ENCODE assay signal across 12 cellular contexts in genomic region chr6:3884007-3884745, GRCh38. TPM values are rescaled to one million over a fixed set of nuclear protein-coding genes. Genes with fewer than 3 reads are reported as not detected.
A peak's percentile ranks its signal among the peaks of the same experiment; 100 is the strongest.
DNase-seq lines count a peak whose midpoint lies in the region; ATAC-seq and TF ChIP-seq lines count a peak whose summit lies in the region.
"Had no signal": no experiment of that assay in that cellular context is flagged by ENCODE, and none has a peak within 500 bp of the region (broad histone marks: within the 10 kb centered on the region; RNA-seq: fewer than 3 reads in every experiment).

No MANE protein-coding gene starts in this region.

- 48% methylated on average over 6 of the region's 6 CpGs for WGBS in right cardiac atrium
- WGBS in right lobe of liver (ENCODE audit: insufficient coverage, low coverage, low lambda C conversion rate, missing lambda C conversion rate) = 29% methylated on average over 5 of the region's 6 CpGs

- H3K36me3 Mint-ChIP-seq in activated CD4-positive, alpha-beta memory T cell treated with anti-CD3 and anti-CD28 coated beads, Interleukin-2, amount 10 ng/mL, durations not matched to agents 7 days and 5 days (ENCODE audit: low read depth) = no peaks in the 10 kb centered on the region

- no peaks in the 10 kb centered on the region for H3K4me1 Mint-ChIP-seq in activated CD4-positive, alpha-beta memory T cell treated with anti-CD3 and anti-CD28 coated beads, Interleukin-2, amount 10 ng/mL, durations not matched to agents 7 days and 5 days
- H3K4me1 Mint-ChIP-seq: activated B cell treated with CpG ODN at 0.5 μM for 24 hours had no signal

- no peak for TF ChIP-seq POLR2A in right lobe of liver (IDR thresholded peaks at IDR 0.05)

- H3K27ac ChIP-seq in right cardiac atrium (ENCODE audit: low read length) = no peak overlapping the region
- H3K27ac ChIP-seq in right lobe of liver = peak overlapping the region in 2 of 3 donors; percentile 40 to 64
- H3K27ac ChIP-seq: BLaER1 treated with 17β-estradiol and CSF1 and Interleukin-3, amounts not matched to agents 10 nM and 100 nM had no signal

- no peaks in the 10 kb centered on the region for H3K27me3 Mint-ChIP-seq in activated CD4-positive, alpha-beta memory T cell treated with anti-CD3 and anti-CD28 coated beads, Interleukin-2, amount 10 ng/mL, durations not matched to agents 7 days and 5 days

- H3K9me3 ChIP-seq in right cardiac atrium (ENCODE audit: control insufficient read depth, low read length) (no peaks in the 10 kb centered on the region), right lobe of liver (no peaks in the 10 kb centered on the region)

- H3K27me3 ChIP-seq in right cardiac atrium (ENCODE audit: control insufficient read depth, insufficient read depth) (no peaks in the 10 kb centered on the region), right lobe of liver (no peaks in the 10 kb centered on the region)
- H3K27me3 ChIP-seq: BLaER1 treated with 17β-estradiol and CSF1 and Interleukin-3, amounts not matched to agents 10 nM and 100 nM had no signal

- CTCF ChIA-PET in activated CD4-positive, alpha-beta memory T cell treated with anti-CD3 and anti-CD28 coated beads, Interleukin-2, amount 10 ng/mL, durations not matched to agents 7 days and 5 days (lab: Charles Lee) = interaction anchor here (1.0 kb wide), 2 partner anchors 35 to 94 kb away, joined by 3 to 4 read pairs; partner anchors contain the start of gene FAM50B

- H3K4me3 ChIP-seq in right cardiac atrium (ENCODE audit: low read length) (no peak overlapping the region), cardiac fibroblast (replicated peaks in 1 of 2; ENCODE audit: low read depth in 2 of 2, low read length in 2 of 2) (no peak overlapping the region), right lobe of liver (no peak overlapping the region)
- H3K4me3 ChIP-seq: BLaER1 treated with 17β-estradiol and CSF1 and Interleukin-3, amounts not matched to agents 10 nM and 100 nM had no signal

- no peaks in the 10 kb centered on the region for H3K36me3 ChIP-seq in right lobe of liver
- H3K36me3 ChIP-seq: BLaER1 treated with 17β-estradiol and CSF1 and Interleukin-3, amounts not matched to agents 10 nM and 100 nM had no signal

- intact Hi-C loops in Right ventricle myocardium superior (cut with DNase I) = no loop called here
- intact Hi-C loops in right cardiac atrium (cut with DNase I) = loop anchor here in 1 of 4 donors (10.0 kb wide), 1 partner anchor 139 kb away; no protein-coding TSS in a partner anchor
- intact Hi-C loops in right lobe of liver (cut with DNase I) = no loop called here

- no peaks in the 10 kb centered on the region for H3K9me3 Mint-ChIP-seq in activated CD4-positive, alpha-beta memory T cell treated with anti-CD3 and anti-CD28 coated beads, Interleukin-2, amount 10 ng/mL, durations not matched to agents 7 days and 5 days
- H3K9me3 Mint-ChIP-seq: activated B cell treated with CpG ODN at 0.5 μM for 24 hours had no signal

- peak; percentile 30 for ATAC-seq in Right ventricle myocardium superior (ENCODE audit: poor library complexity)
- ATAC-seq in right cardiac atrium = no peak
- peak; percentile 63 to 68 (median 68) for ATAC-seq in right lobe of liver

- no peak overlapping the region for H3K27ac Mint-ChIP-seq in activated CD4-positive, alpha-beta memory T cell treated with anti-CD3 and anti-CD28 coated beads, Interleukin-2, amount 10 ng/mL, durations not matched to agents 7 days and 5 days
- H3K27ac Mint-ChIP-seq: activated B cell treated with CpG ODN at 0.5 μM for 24 hours had no signal

- H3K4me1 ChIP-seq in right cardiac atrium (ENCODE audit: control insufficient read depth, insufficient read depth, low read length) (peaks cover 5% of the 10 kb centered on the region), right lobe of liver (peaks cover 0 to 72% (median 24%) of the 10 kb centered on the region in 4 donors)

- no peak for TF ChIP-seq CTCF in cardiac fibroblast (IDR thresholded peaks at IDR 0.05; ENCODE audit: low read depth, low read length)
- no peak for TF ChIP-seq CTCF in right lobe of liver (IDR thresholded peaks at IDR 0.05)

- H3K4me3 Mint-ChIP-seq in activated CD4-positive, alpha-beta memory T cell treated with anti-CD3 and anti-CD28 coated beads, Interleukin-2, amount 10 ng/mL, durations not matched to agents 7 days and 5 days = no peak overlapping the region
- H3K4me3 Mint-ChIP-seq: activated B cell treated with CpG ODN at 0.5 μM for 24 hours had no signal

- POLR2A ChIA-PET in activated CD4-positive, alpha-beta memory T cell treated with anti-CD3 and anti-CD28 coated beads, Interleukin-2, amount 10 ng/mL, durations not matched to agents 7 days and 5 days (lab: Charles Lee) = interaction anchor here (0.9 to 1.3 kb wide), 2 partner anchors 34 to 36 kb away, joined by 3 read pairs; no protein-coding TSS in a partner anchor

- no peak for DNase-seq in Right ventricle myocardium superior
- no peak for DNase-seq in right cardiac atrium
- peak; percentile 71 to 79 for DNase-seq in cardiac fibroblast (ENCODE audit: low read depth in 2 of 2)
- DNase-seq in right lobe of liver = peak in 2 of 3 donors; percentile 68 to 71
- no peak for DNase-seq in activated CD4-positive, alpha-beta memory T cell treated with anti-CD3 and anti-CD28 coated beads, Interleukin-2, amount 10 ng/mL, durations not matched to agents 7 days and 5 days
- DNase-seq in NK-92 (lab: John Stamatoyannopoulos, UW; ENCODE audit: unreplicated experiment) = no peak
- DNase-seq in DMS153 treated with DMSO at 0.1 percent for 48 hours (lab: John Stamatoyannopoulos, UW; ENCODE audit: unreplicated experiment) = no peak
- no peak for DNase-seq in OCI-M2 (lab: John Stamatoyannopoulos, UW; ENCODE audit: unreplicated experiment)
- DNase-seq: activated B cell treated with CpG ODN at 0.5 μM for 24 hours, amygdala, NCI-H2029 had no signal

RNA-seq across cellular contexts. Expression of gene FAM50B, which starts 35.0 kb away (rescaled TPM):
- total RNA-seq in Right ventricle myocardium superior = 28.9 TPM
- total RNA-seq in right cardiac atrium = 10 to 100 TPM; 14.0 to 25.3 (median 23.9) TPM
- 18.4 TPM for polyA plus RNA-seq in right cardiac atrium
- total RNA-seq in right lobe of liver = 10 to 100 TPM in 1 of 6 experiments, 1 to 10 TPM in 5; 3.6 to 11.1 (median 8.5) TPM
- total RNA-seq in activated CD4-positive, alpha-beta memory T cell treated with anti-CD3 and anti-CD28 coated beads, Interleukin-2, amount 10 ng/mL, durations not matched to agents 7 days and 5 days = 10 to 100 TPM; 14.4 to 14.7 TPM

Comparison
In these comparisons a context has a peak if more than half of its experiments do, and no peak if none do; other contexts are left out.
1. ATAC-seq: peak in Right ventricle myocardium superior (single experiment) and right lobe of liver (4 of 4); none in right cardiac atrium (0 of 2).
2. DNase-seq: peak in cardiac fibroblast (2 of 2) and right lobe of liver (2 of 3); none in Right ventricle myocardium superior (single experiment), right cardiac atrium (0 of 3), activated CD4-positive, alpha-beta memory T cell treated with anti-CD3 and anti-CD28 coated beads, Interleukin-2, amount 10 ng/mL, durations not matched to agents 7 days and 5 days (single experiment), NK-92 (single experiment), DMS153 treated with DMSO at 0.1 percent for 48 hours (single experiment) and OCI-M2 (single experiment).